Comparison of ENCODE assay signal across 29 cellular contexts in genomic region chr5:171505473-171506043, GRCh38.
"Had no signal": no experiment of that assay in that cellular context is flagged by ENCODE, and none has a peak within 500 bp of the region (broad histone marks: within the 10 kb centered on the region; RNA-seq: fewer than 3 reads in every experiment).

No MANE protein-coding gene starts in this region.

- H3K9me3 ChIP-seq: MG63 had no signal

- ATAC-seq: Panc1, SK-N-SH treated with all-trans-retinoic acid at 6 μM for 48 hours had no signal

- H3K36me3 ChIP-seq: brain microvascular endothelial cell, MG63 had no signal

- H3K27me3 ChIP-seq: brain microvascular endothelial cell, MG63 had no signal

- DNase-seq: activated B cell treated with CpG ODN at 0.5 μM for 24 hours; activated CD4-positive, alpha-beta memory T cell treated with anti-CD3 and anti-CD28 coated beads for 36 hours; activated CD4-positive, alpha-beta T cell treated with anti-CD3 and anti-CD28 coated beads for 4 hours; activated CD4-positive, alpha-beta T cell treated with anti-CD3 and anti-CD28 coated beads, Interleukin-2, amount 50 U/mL, for 1 hour; activated CD4-positive, CD25-positive, alpha-beta regulatory T cell treated with anti-CD3 and anti-CD28 coated beads, Interleukin-2, amount 50 U/mL, for 72 hours; activated CD8-positive, alpha-beta memory T cell treated with anti-CD3 and anti-CD28 coated beads, Interleukin-2, amount 50 U/mL, for 48 hours; activated effector memory CD4-positive, alpha-beta T cell treated with Interleukin-2 at 50 U/mL for 16 hours; activated naive CD4-positive, alpha-beta T cell treated with anti-CD3 and anti-CD28 coated beads, Interleukin-2, amount 10 ng/mL, durations not matched to agents 7 days and 5 days; activated T-cell treated with anti-CD3 and anti-CD28 coated beads, Interleukin-2, amount 50 U/mL, for 48 hours; amniotic stem cell; aorta; brain microvascular endothelial cell; Kasumi-1; KG1; MG63; NCI-H1048; NCI-H1105 treated with DMSO at 0.1 percent for 48 hours; NCI-H1436; NCI-H1694; NCI-H2029; NCI-H345; NCI-H524 treated with DMSO at 0.1 percent for 48 hours; SIG-M5; T-helper 1 cell; T-helper 2 cell; T-helper 9 cell had no signal

- H3K4me3 ChIP-seq: MG63 had no signal

- H3K27ac ChIP-seq: brain microvascular endothelial cell, VCaP had no signal
